Comparison of ENCODE assay signal across 8 cellular contexts in the genomic region with DNA sequence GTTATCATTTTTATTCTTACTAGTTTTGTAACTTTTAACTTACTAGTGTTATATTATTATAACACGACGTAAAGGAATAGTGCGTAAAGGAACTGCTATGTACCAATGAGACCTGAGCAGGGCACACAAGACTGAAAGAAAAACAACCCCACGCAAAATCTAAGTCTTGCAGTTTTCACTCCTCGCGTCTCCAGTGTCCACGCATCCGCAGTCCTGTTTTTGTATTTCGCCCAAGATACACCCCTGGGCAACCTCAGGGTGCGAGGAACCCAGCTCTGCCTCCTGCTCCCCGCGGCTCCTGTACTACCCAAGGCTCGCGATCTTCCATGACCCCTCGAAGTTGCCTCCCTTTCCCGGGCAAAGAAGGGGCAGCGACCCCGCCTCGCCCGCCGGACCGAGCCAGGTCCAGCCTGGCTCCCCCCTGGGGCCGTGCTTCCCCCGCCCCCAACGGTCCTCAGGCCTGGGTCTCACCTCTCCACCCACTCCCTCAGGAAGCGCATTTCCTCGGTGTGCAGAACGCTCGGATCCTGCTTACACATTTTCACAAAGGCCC. TPM values are rescaled to one million over a fixed set of nuclear protein-coding genes. Genes with fewer than 3 reads are reported as not detected.
DNase-seq lines count a peak whose midpoint lies in the region; TF ChIP-seq lines count a peak whose summit lies in the region.

No MANE protein-coding gene starts in this region.

- H2BK15ac ChIP-seq in mesendoderm (replicated peaks; ENCODE audit: low read depth), result no peak overlapping the region

- H4K8ac ChIP-seq in mesendoderm (ENCODE audit: low read depth, low read length), result peak overlapping the region; percentile 30

- peak overlapping the region; percentile 90 for H3K23ac ChIP-seq in mesendoderm (ENCODE audit: low read length)

- H3K18ac ChIP-seq in mesendoderm (ENCODE audit: low read length), result peak overlapping the region; percentile 19

- H3K27me3 ChIP-seq in HL-60 (ENCODE audit: insufficient read depth, poor library complexity, severe bottlenecking) (no peaks in the 10 kb centered on the region), mesendoderm (ENCODE audit: insufficient read depth, low read length, poor library complexity) (no peaks in the 10 kb centered on the region), transverse colon (no peaks in the 10 kb centered on the region)

- H3K27ac Mint-ChIP-seq in T-helper 2 cell treated with Interferon-gamma antibody and Interleukin-4, amounts not matched to agents 5 μg/mL and 100 μg/mL, for 36 hours, result peak overlapping the region; percentile 100
- peak overlapping the region; percentile 98 for H3K27ac Mint-ChIP-seq in endothelial cell (ENCODE audit: unreplicated experiment)

- peak overlapping the region; percentile 99 for H3K4me3 Mint-ChIP-seq in T-helper 2 cell treated with Interferon-gamma antibody and Interleukin-4, amounts not matched to agents 5 μg/mL and 100 μg/mL, for 36 hours
- peak overlapping the region; percentile 100 for H3K4me3 Mint-ChIP-seq in endothelial cell (ENCODE audit: unreplicated experiment)

- no peak for TF ChIP-seq CTCF in GM20000 (IDR thresholded peaks at IDR 0.05; ENCODE audit: extremely low read depth, missing control alignments)
- no peak for TF ChIP-seq CTCF in HL-60 (IDR thresholded peaks at IDR 0.05; ENCODE audit: insufficient read depth, low read length)
- TF ChIP-seq CTCF in endothelial cell (IDR thresholded peaks at IDR 0.05; ENCODE audit: unreplicated experiment), result no peak
- no peak for TF ChIP-seq CTCF in transverse colon (IDR thresholded peaks at IDR 0.05)

- H2BK5ac ChIP-seq in mesendoderm (ENCODE audit: low read length), result peak overlapping the region; percentile 39

- H2AK5ac ChIP-seq in mesendoderm (ENCODE audit: low read length), result no peak overlapping the region

- peak overlapping the region; percentile 52 for H3K4me2 ChIP-seq in mesendoderm (ENCODE audit: low read length)

- peaks cover 14% of the 10 kb centered on the region for H3K36me3 Mint-ChIP-seq in T-helper 2 cell treated with Interferon-gamma antibody and Interleukin-4, amounts not matched to agents 5 μg/mL and 100 μg/mL, for 36 hours (ENCODE audit: low read depth)
- H3K36me3 Mint-ChIP-seq in endothelial cell (ENCODE audit: low read depth, unreplicated experiment), result peaks cover 7% of the 10 kb centered on the region

- no peak for TF ChIP-seq POLR2A in transverse colon (IDR thresholded peaks at IDR 0.05)

- H3K36me3 ChIP-seq in mesendoderm (ENCODE audit: control insufficient read depth, insufficient read depth, low read length) (no peaks in the 10 kb centered on the region), transverse colon (no peaks in the 10 kb centered on the region)

- peaks cover 70% of the 10 kb centered on the region for H3K79me2 ChIP-seq in mesendoderm (ENCODE audit: control insufficient read depth, insufficient read depth, low read length)

- H3K4ac ChIP-seq in mesendoderm (ENCODE audit: low read depth, low read length), result peak overlapping the region; percentile 60

- H3K4me3 ChIP-seq in HL-60 (replicated peaks; ENCODE audit: insufficient read depth, low read length) (peak overlapping the region; percentile 95), mesendoderm (ENCODE audit: low read length) (peak overlapping the region; percentile 93), transverse colon (peak overlapping the region; percentile 71 to 100 (median 87))

- H3K9me3 Mint-ChIP-seq in T-helper 2 cell treated with Interferon-gamma antibody and Interleukin-4, amounts not matched to agents 5 μg/mL and 100 μg/mL, for 36 hours, result no peaks in the 10 kb centered on the region
- H3K9me3 Mint-ChIP-seq in endothelial cell (ENCODE audit: unreplicated experiment), result no peaks in the 10 kb centered on the region

- DNase-seq in DMS53 (lab: John Stamatoyannopoulos, UW), result peak; percentile 49
- no peak for DNase-seq in DMS53 treated with DMSO at 0.1 percent for 48 hours (lab: John Stamatoyannopoulos, UW; ENCODE audit: unreplicated experiment)
- peak; percentile 15 for DNase-seq in GM20000 (ENCODE audit: low spot score)
- peak; percentile 18 to 38 for DNase-seq in HL-60 (ENCODE audit: low read depth in 1 of 2, low spot score in 1 of 2)
- no peak for DNase-seq in T-helper 2 cell treated with Interferon-gamma antibody and Interleukin-4, amounts not matched to agents 5 μg/mL and 100 μg/mL, for 36 hours (ENCODE audit: low spot score)
- DNase-seq in endothelial cell (ENCODE audit: low spot score), result peak; percentile 44
- DNase-seq in mesendoderm, result peak; percentile 52
- DNase-seq in transverse colon, result no peak

- in situ Hi-C loops in transverse colon (cut with MboI; ENCODE audit: low pct_ligation_motif_present in 1 of 4, low pct_unique_long_range_greater_than_20kb in 1 of 4, low sequenced_read_pairs in 3 of 4), result no loop called here

- H3K56ac ChIP-seq in mesendoderm (ENCODE audit: low read length), result peak overlapping the region; percentile 98

- no peak overlapping the region for H4K5ac ChIP-seq in mesendoderm (ENCODE audit: low read length)

- no peak overlapping the region for H2BK120ac ChIP-seq in mesendoderm (ENCODE audit: low read depth, low read length)

- peak overlapping the region; percentile 97 for H3K9ac ChIP-seq in mesendoderm (ENCODE audit: low read length)

- intact Hi-C loops in transverse colon (cut with DNase I; ENCODE audit: low total_unique reads), result no loop called here

- H3K79me1 ChIP-seq in mesendoderm (ENCODE audit: low read length), result peaks cover 14% of the 10 kb centered on the region

- H3K27me3 Mint-ChIP-seq in T-helper 2 cell treated with Interferon-gamma antibody and Interleukin-4, amounts not matched to agents 5 μg/mL and 100 μg/mL, for 36 hours (ENCODE audit: low read depth), result no peaks in the 10 kb centered on the region
- peaks cover 4% of the 10 kb centered on the region for H3K27me3 Mint-ChIP-seq in endothelial cell (ENCODE audit: unreplicated experiment)

- H3K4me1 ChIP-seq in mesendoderm (ENCODE audit: control insufficient read depth, low read depth, low read length), result no peaks in the 10 kb centered on the region
- H3K4me1 ChIP-seq in transverse colon, result peaks cover 36 to 63% (median 40%) of the 10 kb centered on the region in 4 donors

- peaks cover 46% of the 10 kb centered on the region for H3K4me1 Mint-ChIP-seq in T-helper 2 cell treated with Interferon-gamma antibody and Interleukin-4, amounts not matched to agents 5 μg/mL and 100 μg/mL, for 36 hours (ENCODE audit: low read depth)
- H3K4me1 Mint-ChIP-seq in endothelial cell (ENCODE audit: unreplicated experiment), result peaks cover 26% of the 10 kb centered on the region

- H3K27ac ChIP-seq in HL-60 (replicated peaks) (peak overlapping the region; percentile 96), mesendoderm (ENCODE audit: low read depth, low read length) (peak overlapping the region; percentile 88), transverse colon (peak overlapping the region; percentile 96 to 99 (median 98))

- WGBS in mesendoderm (ENCODE audit: extremely low coverage, insufficient coverage, low lambda C conversion rate), result no CpG with 5 or more reads among the region's 29 CpGs
- WGBS in transverse colon (ENCODE audit: low coverage in 1 of 2), 2 donors, result 0% methylated on average over 3 to 22 of the region's 29 CpGs

- no peak for TF ChIP-seq EP300 in transverse colon (IDR thresholded peaks at IDR 0.05; ENCODE audit: low read depth)

- no peaks in the 10 kb centered on the region for H3K9me3 ChIP-seq in transverse colon

RNA-seq across cellular contexts. Expression of a gene that starts 0.4 kb away (rescaled TPM):
- total RNA-seq in endothelial cell (ENCODE audit: unreplicated experiment), result 302 TPM
- polyA plus RNA-seq in mesendoderm (2013, experiment 1 of 2), result 270 TPM
- 271 TPM for polyA plus RNA-seq in mesendoderm (2013, experiment 2 of 2)
- 100 to 1,000 TPM in 2 of 4 donors, 10 to 100 TPM in 2; 39.6 to 113 (median 79.7) TPM for total RNA-seq in transverse colon

RNA-seq across cellular contexts. Expression of a gene that starts 0.9 kb away (rescaled TPM):
- 23.5 TPM for total RNA-seq in endothelial cell (ENCODE audit: unreplicated experiment)
- polyA plus RNA-seq in mesendoderm (2013, experiment 1 of 2), result 10.1 TPM
- 10.6 TPM for polyA plus RNA-seq in mesendoderm (2013, experiment 2 of 2)
- total RNA-seq in transverse colon, result 10 to 100 TPM in 1 of 4 donors, 1 to 10 TPM in 3; 5.8 to 14.1 (median 7.8) TPM

RNA-seq across cellular contexts. Expression of a gene that starts 5.9 kb away (rescaled TPM):
- total RNA-seq in endothelial cell (ENCODE audit: unreplicated experiment), result not detected
- polyA plus RNA-seq in mesendoderm (2013, experiment 1 of 2), result not detected
- not detected for polyA plus RNA-seq in mesendoderm (2013, experiment 2 of 2)
- 10 to 100 TPM in 1 of 4 donors, under 1 TPM in 2, not detected in 1; 0.55 to 24.9 (median 0.64) TPM for total RNA-seq in transverse colon

RNA-seq across cellular contexts. Expression of a gene that starts 36.9 kb away (rescaled TPM):
- total RNA-seq in endothelial cell (ENCODE audit: unreplicated experiment) (18.1 TPM), transverse colon (10 to 100 TPM in 3 of 4 donors, 1 to 10 TPM in 1; 8.0 to 20.2 (median 12.5) TPM)
- polyA plus RNA-seq in mesendoderm (2013, experiment 1 of 2), result 29.0 TPM
- polyA plus RNA-seq in mesendoderm (2013, experiment 2 of 2), result 28.7 TPM

Comparison
In these comparisons a context has a peak if more than half of its experiments do, and no peak if none do; other contexts are left out.
1. DNase-seq: peak in DMS53 (single experiment), GM20000 (single experiment), HL-60 (2 of 2), endothelial cell (single experiment) and mesendoderm (single experiment); none in DMS53 treated with DMSO at 0.1 percent for 48 hours (single experiment), T-helper 2 cell treated with Interferon-gamma antibody and Interleukin-4, amounts not matched to agents 5 μg/mL and 100 μg/mL, for 36 hours (single experiment) and transverse colon (single experiment).
2. Peak in every context shown above with its lines, with median percentiles within 50 percentile points of each other: H3K27ac ChIP-seq and H3K4me3 ChIP-seq.